In the genomic region with DNA sequence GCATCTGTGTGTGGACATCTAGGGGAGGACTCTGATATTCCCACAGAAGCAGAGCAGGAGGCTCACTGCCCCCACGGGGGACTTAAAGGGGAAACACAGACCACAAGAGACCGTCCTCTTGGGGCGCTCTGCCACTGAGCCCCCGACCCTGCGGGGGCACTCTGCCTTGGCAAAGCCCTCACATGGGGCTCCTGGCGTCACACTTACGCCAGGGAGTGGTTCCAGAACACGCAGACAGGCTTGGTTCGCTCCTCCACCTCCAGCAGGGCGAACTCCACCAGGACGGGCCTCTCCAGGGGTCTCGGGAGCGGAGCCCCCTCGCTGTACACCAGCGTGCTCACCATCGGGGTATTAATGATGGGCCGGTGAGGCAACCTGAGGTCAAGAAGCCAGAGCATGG, we compare ENCODE assay signal across 27 cellular contexts.
"Had no signal": no experiment of that assay in that cellular context is flagged by ENCODE, and none has a peak within 500 bp of the region (broad histone marks: within the 10 kb centered on the region; RNA-seq: fewer than 3 reads in every experiment).

No MANE protein-coding gene starts in this region.

- H3K27ac ChIP-seq: heart right ventricle, lower lobe of right lung, ovary, sigmoid colon, thyroid gland had no signal

- ATAC-seq: effector memory CD8-positive, alpha-beta T cell; heart right ventricle; lower lobe of right lung; stimulated activated effector memory CD8-positive, alpha-beta T cell treated with anti-CD3 and anti-CD28 coated beads, Interleukin-12 subunit alpha, Interleukin-12 subunit beta, amount 100 ng/mL, for 72 hours; stimulated activated naive CD8-positive, alpha-beta T cell treated with anti-CD3 and anti-CD28 coated beads, Interleukin-15, amount 100 ng/mL, for 72 hours; upper lobe of right lung had no signal

- H3K4me1 Mint-ChIP-seq: activated CD4-positive, alpha-beta memory T cell treated with anti-CD3 and anti-CD28 coated beads, Interleukin-2, amount 10 ng/mL, durations not matched to agents 7 days and 5 days; activated CD4-positive, alpha-beta T cell treated with anti-CD3 and anti-CD28 coated beads, Interleukin-2, amount 10 ng/mL, durations not matched to agents 7 days and 5 days; stimulated activated effector memory CD8-positive, alpha-beta T cell treated with anti-CD3 and anti-CD28 coated beads, Interleukin-12 subunit alpha, Interleukin-12 subunit beta, amount 100 ng/mL, for 72 hours; stimulated activated naive CD8-positive, alpha-beta T cell treated with anti-CD3 and anti-CD28 coated beads, Interleukin-15, amount 100 ng/mL, for 72 hours had no signal

- DNase-seq: activated CD4-positive, alpha-beta memory T cell treated with anti-CD3 and anti-CD28 coated beads, Interleukin-2, amount 10 ng/mL, durations not matched to agents 7 days and 5 days; activated CD4-positive, alpha-beta T cell treated with anti-CD3 and anti-CD28 coated beads for 1 hour; activated CD4-positive, alpha-beta T cell treated with anti-CD3 and anti-CD28 coated beads, Interleukin-2, amount 10 ng/mL, durations not matched to agents 7 days and 5 days; activated CD8-positive, alpha-beta memory T cell treated with anti-CD3 and anti-CD28 coated beads, Interleukin-2, amount 50 U/mL, for 48 hours; activated gamma-delta T cell treated with Interleukin-2 at 50 U/mL for 16 hours; activated naive CD4-positive, alpha-beta T cell treated with anti-CD3 and anti-CD28 coated beads, Interleukin-2, amount 50 U/mL, for 16 hours; activated T-cell treated with anti-CD3 and anti-CD28 coated beads, Interleukin-2, amount 50 U/mL, for 24 hours; amniotic stem cell; caudate nucleus; cortex of kidney; effector memory CD8-positive, alpha-beta T cell; heart right ventricle; kidney glomerular epithelial cell; lower lobe of right lung; mesendoderm; nephron progenitor cell; ovary; retina; sigmoid colon; stimulated activated CD4-positive, alpha-beta T cell treated with anti-CD3 and anti-CD28 coated beads, Interleukin-4, amount 100 ng/mL, for 24 hours; stimulated activated naive CD8-positive, alpha-beta T cell treated with anti-CD3 and anti-CD28 coated beads, Interleukin-15, amount 100 ng/mL, for 72 hours; T1000; thyroid gland; upper lobe of right lung had no signal

- H3K27ac Mint-ChIP-seq: activated CD4-positive, alpha-beta memory T cell treated with anti-CD3 and anti-CD28 coated beads, Interleukin-2, amount 10 ng/mL, durations not matched to agents 7 days and 5 days; activated CD4-positive, alpha-beta T cell treated with anti-CD3 and anti-CD28 coated beads, Interleukin-2, amount 10 ng/mL, durations not matched to agents 7 days and 5 days; activated T-cell treated with anti-CD3 and anti-CD28 coated beads, Interleukin-2, amount 50 U/mL, for 24 hours; nephron progenitor cell; stimulated activated effector memory CD8-positive, alpha-beta T cell treated with anti-CD3 and anti-CD28 coated beads, Interleukin-12 subunit alpha, Interleukin-12 subunit beta, amount 100 ng/mL, for 72 hours; stimulated activated naive CD8-positive, alpha-beta T cell treated with anti-CD3 and anti-CD28 coated beads, Interleukin-15, amount 100 ng/mL, for 72 hours; T-helper 1 cell treated with Interleukin-12 subunit alpha and Interleukin-12 subunit beta and Interleukin-4 antibody, amounts not matched to agents 30 μg/mL and 1 μg/mL, for 36 hours had no signal

- H3K36me3 Mint-ChIP-seq: stimulated activated effector memory CD8-positive, alpha-beta T cell treated with anti-CD3 and anti-CD28 coated beads, Interleukin-12 subunit alpha, Interleukin-12 subunit beta, amount 100 ng/mL, for 72 hours had no signal

- H3K4me1 ChIP-seq: sigmoid colon had no signal

- H3K4me3 Mint-ChIP-seq: activated CD4-positive, alpha-beta memory T cell treated with anti-CD3 and anti-CD28 coated beads, Interleukin-2, amount 10 ng/mL, durations not matched to agents 7 days and 5 days; activated CD4-positive, alpha-beta T cell treated with anti-CD3 and anti-CD28 coated beads, Interleukin-2, amount 10 ng/mL, durations not matched to agents 7 days and 5 days; activated T-cell treated with anti-CD3 and anti-CD28 coated beads, Interleukin-2, amount 50 U/mL, for 24 hours; effector memory CD8-positive, alpha-beta T cell; nephron progenitor cell; stimulated activated effector memory CD8-positive, alpha-beta T cell treated with anti-CD3 and anti-CD28 coated beads, Interleukin-12 subunit alpha, Interleukin-12 subunit beta, amount 100 ng/mL, for 72 hours; stimulated activated naive CD8-positive, alpha-beta T cell treated with anti-CD3 and anti-CD28 coated beads, Interleukin-15, amount 100 ng/mL, for 72 hours; T-helper 1 cell treated with Interleukin-12 subunit alpha and Interleukin-12 subunit beta and Interleukin-4 antibody, amounts not matched to agents 30 μg/mL and 1 μg/mL, for 36 hours had no signal

- H3K4me3 ChIP-seq: heart right ventricle, lower lobe of right lung, ovary, prostate gland, sigmoid colon, thyroid gland, upper lobe of right lung had no signal

- H3K36me3 ChIP-seq: heart right ventricle, ovary, prostate gland, sigmoid colon, upper lobe of right lung had no signal

- H3K9me3 ChIP-seq: ovary, prostate gland, sigmoid colon, thyroid gland, upper lobe of right lung had no signal

- H3K27me3 Mint-ChIP-seq: activated CD4-positive, alpha-beta T cell treated with anti-CD3 and anti-CD28 coated beads, Interleukin-2, amount 10 ng/mL, durations not matched to agents 7 days and 5 days; activated T-cell treated with anti-CD3 and anti-CD28 coated beads, Interleukin-2, amount 50 U/mL, for 24 hours; effector memory CD8-positive, alpha-beta T cell; stimulated activated naive CD8-positive, alpha-beta T cell treated with anti-CD3 and anti-CD28 coated beads, Interleukin-15, amount 100 ng/mL, for 72 hours had no signal

- H3K27me3 ChIP-seq: heart right ventricle, ovary, sigmoid colon, thyroid gland, upper lobe of right lung had no signal
